Comparison of ENCODE assay signal across 25 cellular contexts in genomic region chr5:107072967-107073366, GRCh38.
"Had no signal": no experiment of that assay in that cellular context is flagged by ENCODE, and none has a peak within 500 bp of the region (broad histone marks: within the 10 kb centered on the region; RNA-seq: fewer than 3 reads in every experiment).

No MANE protein-coding gene starts in this region.

- H3K4me1 ChIP-seq: left lung, pancreas, prostate gland, stomach, testis, thyroid gland, transverse colon, upper lobe of right lung had no signal

- H3K27ac ChIP-seq: left lung, pancreas, prostate gland, skin epidermis, stomach, testis, thyroid gland, transverse colon, upper lobe of right lung had no signal

- DNase-seq: islet precursor cell; kidney glomerular epithelial cell; left colon; left lung; naive thymus-derived CD8-positive, alpha-beta T cell; nucleus accumbens; pancreas; posterior cingulate gyrus; retina; stimulated activated CD4-positive, alpha-beta T cell treated with anti-CD3 and anti-CD28 coated beads, Interleukin-12 subunit alpha, Interleukin-12 subunit beta, amount 100 ng/mL, for 4 hours; stimulated activated CD4-positive, alpha-beta T cell treated with anti-CD3 and anti-CD28 coated beads, Interleukin-15, amount 100 ng/mL, for 24 hours; stimulated activated CD4-positive, alpha-beta T cell treated with anti-CD3 and anti-CD28 coated beads, Interleukin-2, amount 100 ng/mL, for 24 hours; stimulated activated CD4-positive, alpha-beta T cell treated with anti-CD3 and anti-CD28 coated beads, Interleukin-4, amount 100 ng/mL, for 1 hour; stimulated activated naive B cell treated with anti-CD40 and anti-IgM and Interleukin-4, amounts not matched to agents 10 μg/mL and 1 μg/mL and 100 μg/mL, for 72 hours; stimulated activated naive CD8-positive, alpha-beta T cell treated with anti-CD3 and anti-CD28 coated beads, Interleukin-15, Interleukin-2, amounts not matched to agents 100 U/mL and 50 U/mL, for 24 hours; stomach; testis; thyroid gland; transverse colon; upper lobe of right lung had no signal

- H3K9me3 ChIP-seq: pancreas, prostate gland, testis, thyroid gland, transverse colon, upper lobe of right lung had no signal

- ATAC-seq: left colon; left lung; naive thymus-derived CD8-positive, alpha-beta T cell; pancreas; right cardiac atrium; sciatic nerve; stimulated activated naive B cell treated with anti-CD40 and anti-IgM and Interleukin-4, amounts not matched to agents 10 μg/mL and 1 μg/mL and 100 μg/mL, for 72 hours; stimulated activated naive CD8-positive, alpha-beta T cell treated with anti-CD3 and anti-CD28 coated beads, Interleukin-15, Interleukin-2, amounts not matched to agents 100 U/mL and 50 U/mL, for 24 hours; upper lobe of right lung had no signal

- H3K4me3 ChIP-seq: left lung, lung, pancreas, prostate gland, skin epidermis, stomach, testis, thyroid gland, transverse colon, upper lobe of right lung had no signal

- H3K27me3 ChIP-seq: left lung, pancreas, stomach, testis, thyroid gland, transverse colon, upper lobe of right lung had no signal

- H3K36me3 ChIP-seq: left lung, pancreas, prostate gland, stomach, thyroid gland, transverse colon, upper lobe of right lung had no signal
